In genomic region chr9:109307380-109308240, GRCh38 we compare ENCODE assay signal across 2 cellular contexts.
TF ChIP-seq lines count a peak whose summit lies in the region.

No MANE protein-coding gene starts in this region.

TF ChIP-seq in GM23338, 12 proteins besides CTCF, POLR2A, EP300 and RAD21 (continued from another document):
- no peak for TF ChIP-seq REST (IDR thresholded peaks at IDR 0.05; ENCODE audit: unreplicated experiment)

TF ChIP-seq in H1, 55 proteins besides CTCF, POLR2A, EP300 and RAD21:
- TF ChIP-seq GABPA (IDR thresholded peaks at IDR 0.05; ENCODE audit: borderline replicate concordance, insufficient read depth, low read length) (no peak), SIX5 (IDR thresholded peaks at IDR 0.05; ENCODE audit: low read depth, low read length) (no peak), CHD1 (IDR thresholded peaks at IDR 0.05; ENCODE audit: low read depth, low read length) (no peak), KDM5A (IDR thresholded peaks at IDR 0.05; ENCODE audit: low read length) (no peak), E2F6 (IDR thresholded peaks at IDR 0.05) (no peak), ATF2 (IDR thresholded peaks at IDR 0.05; ENCODE audit: low read length) (no peak), MAFK (IDR thresholded peaks at IDR 0.05; ENCODE audit: low read depth, low read length) (no peak), CTBP2 (IDR thresholded peaks at IDR 0.05; ENCODE audit: borderline replicate concordance, insufficient read depth, insufficient read length, low read length) (no peak), RFX5 (IDR thresholded peaks at IDR 0.05; ENCODE audit: borderline replicate concordance, low read depth, low read length) (no peak), FOSL1 (IDR thresholded peaks at IDR 0.05; ENCODE audit: insufficient read depth, low read depth, low read length) (no peak), SP1 (IDR thresholded peaks at IDR 0.05; ENCODE audit: low read depth, low read length) (no peak), CHD2 (IDR thresholded peaks at IDR 0.05; ENCODE audit: low read length) (no peak), MAX (IDR thresholded peaks at IDR 0.05) (no peak), SIN3A (conservative IDR thresholded peaks at IDR 0.05 in 1 of 2, IDR thresholded peaks at IDR 0.05 in 1 of 2; ENCODE audit: low read depth in 1 of 2, low read length in 2 of 2) (no peak), TAF7 (optimal IDR thresholded peaks at IDR 0.05; ENCODE audit: borderline replicate concordance, low read depth, low read length) (no peak)
